1 cellular context compared by ENCODE assay signal in the genomic region with DNA sequence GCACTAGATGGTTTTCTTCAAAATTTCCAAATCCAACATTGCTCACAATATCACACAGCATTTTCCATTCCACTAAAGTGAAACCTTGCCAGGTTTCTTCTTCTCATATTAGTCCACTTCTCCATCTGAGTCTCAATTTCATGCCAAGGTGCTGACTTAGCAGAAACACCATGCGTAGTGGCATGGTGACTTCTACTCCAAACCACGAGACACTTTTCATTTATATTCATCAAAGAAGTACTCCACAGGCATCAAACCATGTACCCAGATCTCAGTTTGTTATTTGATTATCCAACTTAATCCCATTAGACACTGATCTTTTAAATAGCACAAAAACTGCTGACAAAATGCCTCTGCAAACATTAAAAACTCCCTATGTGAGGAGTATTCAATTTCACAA.
TF ChIP-seq lines count a peak whose summit lies in the region.

No MANE protein-coding gene starts in this region.

TF ChIP-seq in H1, 55 proteins besides CTCF, POLR2A, EP300 and RAD21 (continued from another document):
- no peak for TF ChIP-seq FOSL1 (IDR thresholded peaks at IDR 0.05; ENCODE audit: insufficient read depth, low read depth, low read length)
- no peak for TF ChIP-seq ATF3 (IDR thresholded peaks at IDR 0.05; ENCODE audit: insufficient read depth, low read depth, low read length)
